1 cellular context compared by ENCODE assay signal in the genomic region with DNA sequence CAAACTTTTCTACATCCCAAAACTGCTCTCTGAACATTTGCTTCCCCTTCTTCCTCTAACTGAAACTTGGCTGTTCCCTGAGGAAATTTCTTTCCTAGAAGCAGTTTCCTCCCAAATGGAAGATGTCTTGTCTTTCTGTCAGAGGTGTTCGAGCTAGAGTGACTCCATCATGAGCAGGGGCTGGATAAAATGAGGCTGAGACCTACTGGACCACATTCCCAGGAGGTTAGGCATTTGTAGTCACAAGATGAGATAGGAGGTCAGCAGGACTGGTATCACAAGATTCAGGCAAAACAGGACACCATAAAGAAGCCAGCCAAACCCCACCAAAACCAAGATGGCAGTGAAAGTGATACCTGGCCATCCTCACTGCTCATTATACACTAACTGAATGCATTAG.
TF ChIP-seq lines count a peak whose summit lies in the region.

No MANE protein-coding gene starts in this region.

TF ChIP-seq in endothelial cell of umbilical vein, 7 proteins besides CTCF, POLR2A, EP300 and RAD21:
- TF ChIP-seq, protein P1, sequence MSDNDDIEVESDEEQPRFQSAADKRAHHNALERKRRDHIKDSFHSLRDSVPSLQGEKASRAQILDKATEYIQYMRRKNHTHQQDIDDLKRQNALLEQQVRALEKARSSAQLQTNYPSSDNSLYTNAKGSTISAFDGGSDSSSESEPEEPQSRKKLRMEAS (IDR thresholded peaks at IDR 0.05; ENCODE audit: insufficient read depth, insufficient read length), result no peak
- TF ChIP-seq GATA2 (IDR thresholded peaks at IDR 0.05; ENCODE audit: insufficient read depth, insufficient read length, low read depth, low read length) (no peak), MYC (IDR thresholded peaks at IDR 0.05; ENCODE audit: low read depth, low read length) (no peak), JUN (IDR thresholded peaks at IDR 0.05; ENCODE audit: borderline replicate concordance, insufficient read depth, insufficient read length, low read depth) (no peak), FOS (IDR thresholded peaks at IDR 0.05; ENCODE audit: borderline replicate concordance, insufficient read depth, low read length) (no peak)
